ENCODE assay signal across 18 cellular contexts in genomic region chr6:100338090-100338489, GRCh38.
DNase-seq lines count a peak whose midpoint lies in the region; ATAC-seq and FAIRE-seq lines count a peak whose summit lies in the region.
"Had no signal": no experiment of that assay in that cellular context is flagged by ENCODE, and none has a peak within 500 bp of the region (broad histone marks: within the 10 kb centered on the region; RNA-seq: fewer than 3 reads in every experiment).

No MANE protein-coding gene starts in this region.

- ATAC-seq in GM18520 (IDR thresholded peaks at IDR 0.05; ENCODE audit: unreplicated experiment) (peak; percentile 52), GM21390 (IDR thresholded peaks at IDR 0.05; ENCODE audit: unreplicated experiment) (peak; percentile 58), HG03442 (IDR thresholded peaks at IDR 0.05; ENCODE audit: unreplicated experiment) (peak; percentile 68), HG03520 (IDR thresholded peaks at IDR 0.05; ENCODE audit: unreplicated experiment) (no peak)
- ATAC-seq: CD8-positive, alpha-beta T cell had no signal

- no peak for DNase-seq in cerebellum (ENCODE audit: low spot score)
- no peak for DNase-seq in HCEC 1CT
- DNase-seq in urothelium cell line (ENCODE audit: low spot score) = no peak
- DNase-seq: Caco-2; CD4-positive, CD25-positive, alpha-beta regulatory T cell; CD8-positive, alpha-beta T cell; DMS153; DND-41; GM23248; H9; HFFc6 had no signal

- FAIRE-seq in urothelium cell line (lab: Jason Lieb, UNC) = no peak
- FAIRE-seq: G401.6, GM12891, GM18507 had no signal
